In genomic region chr10:95513941-95514392, GRCh38 we compare ENCODE assay signal across 8 cellular contexts. TPM values are rescaled to one million over a fixed set of nuclear protein-coding genes. Genes with fewer than 3 reads are reported as not detected.
DNase-seq lines count a peak whose midpoint lies in the region; ATAC-seq and TF ChIP-seq lines count a peak whose summit lies in the region.

No MANE protein-coding gene starts in this region.

- no peaks in the 10 kb centered on the region for H3K27me3 ChIP-seq in mucosa of rectum (ENCODE audit: control insufficient read depth in 2 of 2, insufficient read depth in 2 of 2, low read length in 2 of 2)
- H3K27me3 ChIP-seq in CD8-positive, alpha-beta memory T cell (ENCODE audit: insufficient read depth, low read length, poor library complexity, severe bottlenecking): no peaks in the 10 kb centered on the region
- peaks cover 59% of the 10 kb centered on the region for H3K27me3 ChIP-seq in endodermal cell (ENCODE audit: control insufficient read depth, insufficient read depth, low read length, poor library complexity, severe bottlenecking)

- H3K9me3 ChIP-seq in mucosa of rectum (ENCODE audit: control insufficient read depth in 2 of 2, low read length in 2 of 2): no peaks in the 10 kb centered on the region
- H3K9me3 ChIP-seq in CD8-positive, alpha-beta memory T cell (ENCODE audit: low read length): no peaks in the 10 kb centered on the region
- H3K9me3 ChIP-seq in endodermal cell (ENCODE audit: control insufficient read depth, low read length): no peaks in the 10 kb centered on the region

- H3K4me1 ChIP-seq in mucosa of rectum (ENCODE audit: control insufficient read depth in 2 of 2, insufficient read depth in 2 of 2, low read length in 2 of 2): peaks cover 14 to 32% of the 10 kb centered on the region in 2 donors
- H3K4me1 ChIP-seq in CD8-positive, alpha-beta memory T cell (ENCODE audit: insufficient read depth, low read length): no peaks in the 10 kb centered on the region
- H3K4me1 ChIP-seq in endodermal cell (ENCODE audit: control insufficient read depth, insufficient read depth, low read length): peaks cover 5% of the 10 kb centered on the region

- H3K4me3 ChIP-seq in AG09309 (ENCODE audit: control insufficient read depth, low read depth, low read length) (no peak overlapping the region), mucosa of rectum (ENCODE audit: low read length in 2 of 2) (no peak overlapping the region), endodermal cell (ENCODE audit: low read length) (no peak overlapping the region)
- no peak overlapping the region for H3K4me3 ChIP-seq in CD8-positive, alpha-beta memory T cell (ENCODE audit: low read length)

- H3K4me1 Mint-ChIP-seq in CD8-positive, alpha-beta memory T cell: no peaks in the 10 kb centered on the region
- peaks cover 40% of the 10 kb centered on the region for H3K4me1 Mint-ChIP-seq in endodermal cell

- H3K27ac Mint-ChIP-seq in CD8-positive, alpha-beta memory T cell: peak overlapping the region in 1 of 8 donors; percentile 15
- H3K27ac Mint-ChIP-seq in endodermal cell: no peak overlapping the region

- ATAC-seq in HG02623 (IDR thresholded peaks at IDR 0.05; ENCODE audit: unreplicated experiment) (no peak), GM19397 (IDR thresholded peaks at IDR 0.05; ENCODE audit: unreplicated experiment) (no peak)

- no peak overlapping the region for H3K27ac ChIP-seq in epithelial cell of prostate
- peak overlapping the region; percentile 33 to 66 for H3K27ac ChIP-seq in mucosa of rectum (ENCODE audit: low read depth in 2 of 2, low read length in 2 of 2)
- H3K27ac ChIP-seq in CD8-positive, alpha-beta memory T cell (ENCODE audit: low read depth, low read length): no peak overlapping the region
- H3K27ac ChIP-seq in endodermal cell (ENCODE audit: low read depth, low read length): no peak overlapping the region

- DNase-seq in AG09309 (ENCODE audit: low read depth) (peak; percentile 14), NCI-H226 (peak; percentile 56), epithelial cell of prostate (ENCODE audit: low read depth, low spot score) (peak; percentile 57), endodermal cell (no peak)
- DNase-seq in CD8-positive, alpha-beta memory T cell: no peak

- peaks cover 6 to 17% of the 10 kb centered on the region in 2 donors for H3K27me3 Mint-ChIP-seq in CD8-positive, alpha-beta memory T cell
- peaks cover 14% of the 10 kb centered on the region for H3K27me3 Mint-ChIP-seq in endodermal cell (ENCODE audit: insufficient read depth)

- no peaks in the 10 kb centered on the region for H3K9me3 Mint-ChIP-seq in CD8-positive, alpha-beta memory T cell
- H3K9me3 Mint-ChIP-seq in endodermal cell: no peaks in the 10 kb centered on the region

- CTCF ChIA-PET in CD8-positive, alpha-beta memory T cell (lab: Charles Lee): no interaction called here

- no peak overlapping the region for H3K9ac ChIP-seq in mucosa of rectum (ENCODE audit: low read depth in 1 of 2, low read length in 2 of 2)
- no peak overlapping the region for H3K9ac ChIP-seq in endodermal cell (ENCODE audit: extremely low read depth, low read length, poor library complexity, severe bottlenecking)

- H3K4me3 Mint-ChIP-seq in CD8-positive, alpha-beta memory T cell: no peak overlapping the region
- H3K4me3 Mint-ChIP-seq in endodermal cell: no peak overlapping the region

- H3K36me3 ChIP-seq in mucosa of rectum (ENCODE audit: control insufficient read depth in 2 of 2, insufficient read depth in 2 of 2, low read length in 2 of 2) (no peaks in the 10 kb centered on the region), endodermal cell (ENCODE audit: control insufficient read depth, insufficient read depth, low read length) (no peaks in the 10 kb centered on the region)
- H3K36me3 ChIP-seq in CD8-positive, alpha-beta memory T cell (ENCODE audit: insufficient read depth, low read length): no peaks in the 10 kb centered on the region

- TF ChIP-seq CTCF in AG09309 (IDR thresholded peaks at IDR 0.05; ENCODE audit: control insufficient read depth, insufficient read depth, low read depth, low read length, missing control alignments) (no peak), endodermal cell (conservative IDR thresholded peaks at IDR 0.05) (no peak)

- POLR2A ChIA-PET in CD8-positive, alpha-beta memory T cell (lab: Charles Lee): no interaction called here

- 95 to 100% methylated on average over 1 to 2 of the region's 2 CpGs for WGBS in endodermal cell (ENCODE audit: insufficient coverage in 1 of 2, insufficient read length in 1 of 2), 2 experiments

- H3K36me3 Mint-ChIP-seq in CD8-positive, alpha-beta memory T cell: no peaks in the 10 kb centered on the region
- no peaks in the 10 kb centered on the region for H3K36me3 Mint-ChIP-seq in endodermal cell (ENCODE audit: low read depth)

RNA-seq across cellular contexts. Expression of gene SORBS1, which starts 47.2 kb away (rescaled TPM):
- 1 to 10 TPM in 1 of 2 experiments, under 1 TPM in 1; 0.92 to 1.7 TPM for total RNA-seq in CD8-positive, alpha-beta memory T cell
- polyA plus RNA-seq in CD8-positive, alpha-beta memory T cell: 0.28 TPM
- 10 to 100 TPM; 16.7 to 17.9 TPM for total RNA-seq in endodermal cell
- polyA plus RNA-seq in endodermal cell (2013, experiment 1 of 2): 13.6 TPM
- polyA plus RNA-seq in endodermal cell (2013, experiment 2 of 2): 13.4 TPM

Comparison
In these comparisons a context has a peak if more than half of its experiments do, and no peak if none do; other contexts are left out.
1. DNase-seq: peak in AG09309 (single experiment), NCI-H226 (single experiment) and epithelial cell of prostate (single experiment); none in CD8-positive, alpha-beta memory T cell (0 of 5) and endodermal cell (single experiment).
2. H3K27ac ChIP-seq: peak in mucosa of rectum (2 of 2); none in epithelial cell of prostate (single experiment), CD8-positive, alpha-beta memory T cell (single experiment) and endodermal cell (single experiment).
3. RNA of gene SORBS1, which starts 47.2 kb away (total RNA-seq): 16.7 to 17.9 TPM in endodermal cell; 0.92 to 1.7 TPM in CD8-positive, alpha-beta memory T cell; every median in the first group is over 4 times any median in the second.